Comparison of ENCODE assay signal across 28 cellular contexts in genomic region chr17:64647817-64648216, GRCh38.
"Had no signal": no experiment of that assay in that cellular context is flagged by ENCODE, and none has a peak within 500 bp of the region (broad histone marks: within the 10 kb centered on the region; RNA-seq: fewer than 3 reads in every experiment).

No MANE protein-coding gene starts in this region.

- H3K4me3 ChIP-seq: body of pancreas, Peyer's patch, SJCRH30 had no signal

- H3K4me3 Mint-ChIP-seq: activated CD4-positive, alpha-beta memory T cell treated with anti-CD3 and anti-CD28 coated beads, Interleukin-2, amount 10 ng/mL, durations not matched to agents 7 days and 5 days; activated naive CD8-positive, alpha-beta T cell treated with anti-CD3 and anti-CD28 coated beads, Interleukin-2, amount 10 ng/mL, durations not matched to agents 7 days and 5 days had no signal

- H3K9me3 Mint-ChIP-seq: activated CD4-positive, alpha-beta memory T cell treated with anti-CD3 and anti-CD28 coated beads, Interleukin-2, amount 10 ng/mL, durations not matched to agents 7 days and 5 days; activated naive CD8-positive, alpha-beta T cell treated with anti-CD3 and anti-CD28 coated beads, Interleukin-2, amount 10 ng/mL, durations not matched to agents 7 days and 5 days; activated T-helper 2 cell treated with anti-CD3 and anti-CD28 coated beads, Interferon-gamma antibody, Interleukin-2, Interleukin-4, amounts not matched to agents 10 μg/mL and 5 μg/mL and 100 μg/mL, durations not matched to agents 14 hours and 24 hours and 36 hours had no signal

- H3K27ac Mint-ChIP-seq: activated CD4-positive, alpha-beta memory T cell treated with anti-CD3 and anti-CD28 coated beads, Interleukin-2, amount 10 ng/mL, durations not matched to agents 7 days and 5 days; activated naive CD8-positive, alpha-beta T cell treated with anti-CD3 and anti-CD28 coated beads, Interleukin-2, amount 10 ng/mL, durations not matched to agents 7 days and 5 days; activated T-helper 2 cell treated with anti-CD3 and anti-CD28 coated beads, Interferon-gamma antibody, Interleukin-2, Interleukin-4, amounts not matched to agents 10 μg/mL and 5 μg/mL and 100 μg/mL, durations not matched to agents 14 hours and 24 hours and 36 hours had no signal

- H3K27me3 ChIP-seq: body of pancreas, Peyer's patch, SJCRH30 had no signal

- H3K9me3 ChIP-seq: body of pancreas, Peyer's patch, SJCRH30, SK-N-SH had no signal

- ATAC-seq: activated CD4-positive, alpha-beta T cell treated with anti-CD3 and anti-CD28 coated beads for 36 hours; body of pancreas had no signal

- DNase-seq: activated CD4-positive, alpha-beta memory T cell treated with anti-CD3 and anti-CD28 coated beads, Interleukin-2, amount 10 ng/mL, durations not matched to agents 7 days and 5 days; activated CD4-positive, alpha-beta T cell treated with anti-CD3 and anti-CD28 coated beads for 36 hours; activated CD4-positive, alpha-beta T cell treated with anti-CD3 and anti-CD28 coated beads, Interleukin-2, amount 50 U/mL, for 1 hour; activated naive CD4-positive, alpha-beta T cell treated with anti-CD3 and anti-CD28 coated beads, Interleukin-2, amount 50 U/mL, for 16 hours; activated naive CD8-positive, alpha-beta T cell treated with anti-CD3 and anti-CD28 coated beads, Interleukin-2, amount 10 ng/mL, durations not matched to agents 7 days and 5 days; activated T-cell treated with anti-CD3 and anti-CD28 coated beads for 4 hours; activated T-cell treated with anti-CD3 and anti-CD28 coated beads, Interleukin-2, amount 50 U/mL, for 48 hours; aorta; body of pancreas; central memory CD4-positive, alpha-beta T cell; NCI-H1092; NCI-H1417 treated with DMSO at 0.1 percent for 48 hours; NCI-H1694; NCI-H2029; NCI-H2107; NCI-H2171 treated with DMSO at 0.1 percent for 48 hours; NCI-H226; NCI-H526 treated with DMSO at 0.1 percent for 48 hours; NK-92 treated with Interleukin-12 subunit alpha and Interleukin-12 subunit beta, amount 100 ng/mL, for 24 hours; Peyer's patch; Right ventricle myocardium superior; SJCRH30; SK-N-SH; T-helper 1 cell; WERI-Rb-1 had no signal

- H3K27me3 Mint-ChIP-seq: activated CD4-positive, alpha-beta memory T cell treated with anti-CD3 and anti-CD28 coated beads, Interleukin-2, amount 10 ng/mL, durations not matched to agents 7 days and 5 days; activated CD4-positive, alpha-beta T cell treated with anti-CD3 and anti-CD28 coated beads for 36 hours; activated naive CD8-positive, alpha-beta T cell treated with anti-CD3 and anti-CD28 coated beads, Interleukin-2, amount 10 ng/mL, durations not matched to agents 7 days and 5 days had no signal

- H3K36me3 ChIP-seq: Peyer's patch, SJCRH30 had no signal

- FAIRE-seq: bronchial epithelial cell had no signal

- H3K27ac ChIP-seq: body of pancreas, Peyer's patch, RWPE1, SJCRH30, WERI-Rb-1 had no signal

- H3K4me1 ChIP-seq: body of pancreas, SJCRH30 had no signal
